Comparison of ENCODE assay signal across 8 cellular contexts in the genomic region with DNA sequence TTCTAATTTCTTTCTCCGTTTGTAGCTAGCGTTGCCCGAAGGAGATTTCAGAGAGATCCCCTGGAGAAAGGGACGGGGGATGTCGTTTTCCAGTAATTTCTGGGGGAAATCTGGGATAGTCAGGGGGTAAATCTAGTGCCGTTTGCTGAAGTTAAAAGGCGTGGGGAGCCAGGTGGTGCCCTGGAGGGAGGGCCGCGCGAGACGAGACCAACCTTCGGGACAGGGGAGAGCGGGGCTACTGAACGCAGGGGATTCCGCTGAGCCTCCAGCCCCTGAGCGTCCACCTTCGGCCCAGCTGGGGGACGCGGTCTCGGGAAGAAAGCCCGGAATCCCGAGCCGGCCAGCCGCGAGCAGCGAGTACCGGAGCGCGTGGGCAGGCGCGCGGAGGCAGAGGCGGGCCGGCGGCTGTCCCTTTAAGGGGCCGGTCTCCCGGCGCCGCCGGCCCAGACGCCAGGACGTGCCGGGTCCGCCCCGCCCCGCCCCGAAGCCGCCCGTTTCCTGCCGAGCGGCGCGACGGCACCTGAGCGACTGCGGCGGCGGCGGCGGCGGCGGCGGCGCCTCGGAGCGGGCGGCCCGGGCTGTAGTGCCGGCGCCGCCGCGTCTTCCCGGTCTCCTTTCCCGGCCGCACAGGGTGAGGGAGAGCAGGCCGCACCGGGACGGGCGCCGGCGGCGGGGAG. TPM values are rescaled to one million over a fixed set of nuclear protein-coding genes. Genes with fewer than 3 reads are reported as not detected.
DNase-seq lines count a peak whose midpoint lies in the region; ATAC-seq and TF ChIP-seq lines count a peak whose summit lies in the region.

KTN1 (plus strand) TSS at position 484 of the 677 bp plus-strand sequence. CDS start 31,842 bp downstream, outside the sequence.

- TF ChIP-seq EP300 in neural cell (conservative IDR thresholded peaks at IDR 0.05; ENCODE audit: poor library complexity, severe bottlenecking), result no peak
- no peak for TF ChIP-seq EP300 in stomach (IDR thresholded peaks at IDR 0.05)

- H3K27me3 ChIP-seq in neural cell (ENCODE audit: insufficient read depth, low read depth, low read length), result no peaks in the 10 kb centered on the region
- H3K27me3 ChIP-seq in stomach, result no peaks in the 10 kb centered on the region

- H3K79me2 ChIP-seq in neural cell (replicated peaks; ENCODE audit: insufficient read depth, low read length), result peaks cover 41% of the 10 kb centered on the region

- peak; percentile 18 for TF ChIP-seq RAD21 in neural cell (conservative IDR thresholded peaks at IDR 0.05)

- TF ChIP-seq CTCF in neural cell (IDR thresholded peaks at IDR 0.05; ENCODE audit: poor library complexity, severe bottlenecking) (peak; percentile 19), stomach (IDR thresholded peaks at IDR 0.05) (no peak)

- peak within 1 kb of the TSS; percentile 67 for H2AFZ ChIP-seq in neural cell (ENCODE audit: low read depth, low read length)

- H3K36me3 ChIP-seq in neural cell (ENCODE audit: insufficient read depth, low read length), result no peaks in the 10 kb centered on the region
- H3K36me3 ChIP-seq in stomach, result no peaks in the 10 kb centered on the region

- ATAC-seq in GM21717 (IDR thresholded peaks at IDR 0.05; ENCODE audit: unreplicated experiment), result peak; percentile 81

- H3K9ac ChIP-seq in neural cell (ENCODE audit: low read length), result peak within 1 kb of the TSS; percentile 74

- H3K9me2 ChIP-seq in neural cell (ENCODE audit: insufficient read depth, low read length), result no peaks in the 10 kb centered on the region

- H3K4me3 ChIP-seq in neural cell (ENCODE audit: low read length) (peak within 1 kb of the TSS; percentile 92), stomach (peak within 1 kb of the TSS; percentile 90 to 97 (median 94))

- H3K27ac ChIP-seq in neural cell (ENCODE audit: low read length) (peak within 1 kb of the TSS; percentile 26), stomach (peak within 1 kb of the TSS; percentile 92 to 99 (median 96))

- peak within 1 kb of the TSS; percentile 75 for H3K4me2 ChIP-seq in neural cell (ENCODE audit: low read length)

- H4K20me1 ChIP-seq in neural cell (ENCODE audit: insufficient read depth), result no peaks in the 10 kb centered on the region

- intact Hi-C loops in stomach (cut with DNase I; ENCODE audit: low total_unique reads), result no loop called here

- whole genome bisulfite sequencing in stomach, 5 donors, result 0 to 2% (median 1%) methylated on average over 24 to 62 of the region's 83 CpGs

- TF ChIP-seq POLR2A in stomach (IDR thresholded peaks at IDR 0.05), result no peak

- H3K9me3 ChIP-seq in neural cell (ENCODE audit: low read length), result no peaks in the 10 kb centered on the region
- H3K9me3 ChIP-seq in stomach, result no peaks in the 10 kb centered on the region

- H3K4me1 ChIP-seq in stomach, result peaks cover 10 to 51% (median 41%) of the 10 kb centered on the region in 4 donors

- H3F3A ChIP-seq in neural cell (ENCODE audit: insufficient read depth, low read length, poor library complexity, severe bottlenecking), result no peaks in the 10 kb centered on the region

- DNase-seq in DMS79 treated with DMSO at 0.1 percent for 48 hours (lab: John Stamatoyannopoulos, UW), result peak; percentile 86
- peak; percentile 79 for DNase-seq in KG1 (lab: John Stamatoyannopoulos, UW)
- peak; percentile 44 for DNase-seq in SHP77 treated with DMSO at 0.1 percent for 48 hours (lab: John Stamatoyannopoulos, UW)
- peak; percentile 78 for DNase-seq in activated effector memory CD4-positive, alpha-beta T cell treated with Interleukin-2 at 50 U/mL for 16 hours
- peak; percentile 50 for DNase-seq in fibroblast of the conjunctiva (ENCODE audit: low read depth)
- peak; percentile 86 for DNase-seq in stomach

TF ChIP-seq in neural cell, 6 proteins besides CTCF, POLR2A, EP300 and RAD21:
- no peak for TF ChIP-seq TAF1 (IDR thresholded peaks at IDR 0.05; ENCODE audit: low read depth)
- peak; percentile 67 for TF ChIP-seq MXI1 (conservative IDR thresholded peaks at IDR 0.05; ENCODE audit: poor library complexity, severe bottlenecking)
- TF ChIP-seq, protein P1, sequence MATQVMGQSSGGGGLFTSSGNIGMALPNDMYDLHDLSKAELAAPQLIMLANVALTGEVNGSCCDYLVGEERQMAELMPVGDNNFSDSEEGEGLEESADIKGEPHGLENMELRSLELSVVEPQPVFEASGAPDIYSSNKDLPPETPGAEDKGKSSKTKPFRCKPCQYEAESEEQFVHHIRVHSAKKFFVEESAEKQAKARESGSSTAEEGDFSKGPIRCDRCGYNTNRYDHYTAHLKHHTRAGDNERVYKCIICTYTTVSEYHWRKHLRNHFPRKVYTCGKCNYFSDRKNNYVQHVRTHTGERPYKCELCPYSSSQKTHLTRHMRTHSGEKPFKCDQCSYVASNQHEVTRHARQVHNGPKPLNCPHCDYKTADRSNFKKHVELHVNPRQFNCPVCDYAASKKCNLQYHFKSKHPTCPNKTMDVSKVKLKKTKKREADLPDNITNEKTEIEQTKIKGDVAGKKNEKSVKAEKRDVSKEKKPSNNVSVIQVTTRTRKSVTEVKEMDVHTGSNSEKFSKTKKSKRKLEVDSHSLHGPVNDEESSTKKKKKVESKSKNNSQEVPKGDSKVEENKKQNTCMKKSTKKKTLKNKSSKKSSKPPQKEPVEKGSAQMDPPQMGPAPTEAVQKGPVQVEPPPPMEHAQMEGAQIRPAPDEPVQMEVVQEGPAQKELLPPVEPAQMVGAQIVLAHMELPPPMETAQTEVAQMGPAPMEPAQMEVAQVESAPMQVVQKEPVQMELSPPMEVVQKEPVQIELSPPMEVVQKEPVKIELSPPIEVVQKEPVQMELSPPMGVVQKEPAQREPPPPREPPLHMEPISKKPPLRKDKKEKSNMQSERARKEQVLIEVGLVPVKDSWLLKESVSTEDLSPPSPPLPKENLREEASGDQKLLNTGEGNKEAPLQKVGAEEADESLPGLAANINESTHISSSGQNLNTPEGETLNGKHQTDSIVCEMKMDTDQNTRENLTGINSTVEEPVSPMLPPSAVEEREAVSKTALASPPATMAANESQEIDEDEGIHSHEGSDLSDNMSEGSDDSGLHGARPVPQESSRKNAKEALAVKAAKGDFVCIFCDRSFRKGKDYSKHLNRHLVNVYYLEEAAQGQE (IDR thresholded peaks at IDR 0.05; ENCODE audit: borderline replicate concordance), result no peak
- TF ChIP-seq POLR2AphosphoS5 (IDR thresholded peaks at IDR 0.05), result no peak

RNA-seq across cellular contexts. Expression of gene KTN1, which starts in this region (rescaled TPM):
- polyA plus RNA-seq in neural cell, result 95.0 and 106 TPM in 2 replicates
- polyA minus RNA-seq in neural cell, result 118 and 152 TPM in 2 replicates
- 100 to 1,000 TPM in 3 of 5 donors, 10 to 100 TPM in 2; 66.5 to 123 (median 100) TPM for total RNA-seq in stomach
- polyA plus RNA-seq in stomach, result 10 to 100 TPM; 43.3 to 58.7 (median 51.5) TPM

Comparison
In these comparisons a context has a peak if more than half of its experiments do, and no peak if none do; other contexts are left out.
1. Peak in every context shown above with its lines: DNase-seq, ATAC-seq, H3K4me3 ChIP-seq and H3K27ac ChIP-seq.